ENCODE assay signal across 13 cellular contexts in genomic region chr12:50564948-50565297, GRCh38.
"Had no signal": no experiment of that assay in that cellular context is flagged by ENCODE, and none has a peak within 500 bp of the region (broad histone marks: within the 10 kb centered on the region; RNA-seq: fewer than 3 reads in every experiment).

No MANE protein-coding gene starts in this region.

- H3K9me3 ChIP-seq: thoracic aorta had no signal

- H3K27me3 ChIP-seq: cardiac muscle cell, hepatocyte had no signal

- ATAC-seq: activated CD8-positive, alpha-beta T cell treated with anti-CD3 and anti-CD28 coated beads for 36 hours; effector memory CD8-positive, alpha-beta T cell; SK-N-SH treated with all-trans-retinoic acid at 6 μM for 48 hours had no signal

- H3K4me3 Mint-ChIP-seq: activated CD4-positive, alpha-beta T cell treated with anti-CD3 and anti-CD28 coated beads, Interleukin-2, amount 10 ng/mL, durations not matched to agents 24 days and 14 days; activated CD8-positive, alpha-beta T cell treated with anti-CD3 and anti-CD28 coated beads for 36 hours; activated naive CD4-positive, alpha-beta T cell treated with anti-CD3 and anti-CD28 coated beads, Interleukin-2, amount 10 ng/mL, durations not matched to agents 7 days and 5 days; effector memory CD8-positive, alpha-beta T cell; nephron had no signal

- H3K9me3 Mint-ChIP-seq: activated CD4-positive, alpha-beta T cell treated with anti-CD3 and anti-CD28 coated beads, Interleukin-2, amount 10 ng/mL, durations not matched to agents 24 days and 14 days; activated CD8-positive, alpha-beta T cell treated with anti-CD3 and anti-CD28 coated beads for 36 hours; activated naive CD4-positive, alpha-beta T cell treated with anti-CD3 and anti-CD28 coated beads, Interleukin-2, amount 10 ng/mL, durations not matched to agents 7 days and 5 days; effector memory CD8-positive, alpha-beta T cell; nephron had no signal

- DNase-seq: activated CD4-positive, alpha-beta T cell treated with anti-CD3 and anti-CD28 coated beads, Interleukin-2, amount 10 ng/mL, durations not matched to agents 24 days and 14 days; activated CD8-positive, alpha-beta T cell treated with anti-CD3 and anti-CD28 coated beads for 36 hours; activated effector memory CD4-positive, alpha-beta T cell treated with Interleukin-2 at 50 U/mL for 16 hours; activated naive CD4-positive, alpha-beta T cell treated with anti-CD3 and anti-CD28 coated beads, Interleukin-2, amount 10 ng/mL, durations not matched to agents 7 days and 5 days; activated T-cell treated with anti-CD3 and anti-CD28 coated beads, Interleukin-2, amount 50 U/mL, for 1 hour; amniotic stem cell; effector memory CD8-positive, alpha-beta T cell; T-helper 1 cell had no signal

- H3K27ac Mint-ChIP-seq: activated CD4-positive, alpha-beta T cell treated with anti-CD3 and anti-CD28 coated beads, Interleukin-2, amount 10 ng/mL, durations not matched to agents 24 days and 14 days; activated CD8-positive, alpha-beta T cell treated with anti-CD3 and anti-CD28 coated beads for 36 hours; activated naive CD4-positive, alpha-beta T cell treated with anti-CD3 and anti-CD28 coated beads, Interleukin-2, amount 10 ng/mL, durations not matched to agents 7 days and 5 days; nephron had no signal

- H3K27me3 Mint-ChIP-seq: activated CD4-positive, alpha-beta T cell treated with anti-CD3 and anti-CD28 coated beads, Interleukin-2, amount 10 ng/mL, durations not matched to agents 24 days and 14 days; activated CD8-positive, alpha-beta T cell treated with anti-CD3 and anti-CD28 coated beads for 36 hours; activated naive CD4-positive, alpha-beta T cell treated with anti-CD3 and anti-CD28 coated beads, Interleukin-2, amount 10 ng/mL, durations not matched to agents 7 days and 5 days; effector memory CD8-positive, alpha-beta T cell had no signal

- H3K4me3 ChIP-seq: cardiac muscle cell, hepatocyte, thoracic aorta had no signal

- H3K36me3 ChIP-seq: cardiac muscle cell, thoracic aorta had no signal

- H3K27ac ChIP-seq: cardiac muscle cell, hepatocyte, thoracic aorta had no signal
